In genomic region chr4:53557601-53558000, GRCh38 we compare ENCODE assay signal across 1 cellular context.
TF ChIP-seq lines count a peak whose summit lies in the region.

No MANE protein-coding gene starts in this region.

TF ChIP-seq in GM23338, 12 proteins besides CTCF, POLR2A, EP300 and RAD21 (continued from another document):
- TF ChIP-seq REST (IDR thresholded peaks at IDR 0.05; ENCODE audit: unreplicated experiment), result no peak
